ENCODE assay signal across 11 cellular contexts in the genomic region with DNA sequence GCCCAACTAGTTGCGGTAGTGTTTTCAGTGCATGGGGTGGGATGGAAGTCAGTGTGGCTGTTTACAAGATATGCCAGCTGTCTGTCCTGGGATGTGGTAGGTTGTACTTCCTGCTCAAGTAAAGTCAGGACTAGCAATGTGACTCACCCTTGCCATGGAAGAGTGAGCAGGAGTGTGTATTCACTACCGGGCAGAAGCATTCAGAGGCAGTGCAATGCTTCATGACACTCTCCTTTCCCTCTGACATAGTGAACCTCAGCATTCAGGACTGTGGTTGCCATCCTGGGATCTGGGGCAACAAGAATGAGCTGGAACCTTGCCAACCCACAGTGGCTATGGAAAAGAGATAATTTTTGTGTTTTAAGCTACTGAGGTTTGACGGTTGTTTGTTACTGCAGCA.
A peak's percentile ranks its signal among the peaks of the same experiment; 100 is the strongest.
DNase-seq lines count a peak whose midpoint lies in the region; FAIRE-seq and TF ChIP-seq lines count a peak whose summit lies in the region.
"Had no signal": no experiment of that assay in that cellular context is flagged by ENCODE, and none has a peak within 500 bp of the region (broad histone marks: within the 10 kb centered on the region; RNA-seq: fewer than 3 reads in every experiment).

No MANE protein-coding gene starts in this region.

- H3K27ac ChIP-seq in SJCRH30 = no peak overlapping the region
- H3K27ac ChIP-seq: gastrocnemius medialis, tibial nerve had no signal

- no peaks in the 10 kb centered on the region for H3K36me3 ChIP-seq in SJCRH30
- H3K36me3 ChIP-seq: gastrocnemius medialis, tibial nerve had no signal

- H3K4me1 ChIP-seq in SJCRH30 = peaks cover 9% of the 10 kb centered on the region; the same call in 1 of the 2 replicates
- H3K4me1 ChIP-seq: gastrocnemius medialis had no signal

- no peak for TF ChIP-seq CTCF in HFF-Myc (IDR thresholded peaks at IDR 0.05; ENCODE audit: low read depth, low read length, missing control alignments)

- no peaks in the 10 kb centered on the region for H3K27me3 ChIP-seq in SJCRH30
- H3K27me3 ChIP-seq: gastrocnemius medialis, tibial nerve had no signal

- DNase-seq in GM12891 (ENCODE audit: insufficient read length, low spot score) (peak; percentile 38), HFF-Myc (ENCODE audit: extremely low read depth, low read depth) (peak; percentile 35), SJCRH30 (peak; percentile 51 to 62), kidney tubule cell (ENCODE audit: low spot score) (peak; percentile 98), NOMO-1 treated with DMSO at 0.1 percent for 48 hours (lab: John Stamatoyannopoulos, UW; ENCODE audit: unreplicated experiment) (no peak), activated gamma-delta T cell (lab: John Stamatoyannopoulos, UW) (no peak), hypothalamus (lab: John Stamatoyannopoulos, UW) (no peak), NCI-H2029 (lab: John Stamatoyannopoulos, UW) (no peak)
- DNase-seq: gastrocnemius medialis; stimulated activated CD4-positive, alpha-beta T cell treated with anti-CD3 and anti-CD28 coated beads, Interleukin-1b, Interleukin-23, amount 100 ng/mL, for 48 hours had no signal

- H3K9me3 ChIP-seq in SJCRH30 (replicated peaks) = 0 out of 2 replicates have a peak, but pooled peaks cover 2% of the 10 kb centered on the region
- H3K9me3 ChIP-seq: gastrocnemius medialis, tibial nerve had no signal

- H3K4me3 ChIP-seq in HFF-Myc (replicated peaks; ENCODE audit: low read depth, low read length) = no peak overlapping the region
- no peak overlapping the region for H3K4me3 ChIP-seq in SJCRH30
- H3K4me3 ChIP-seq: gastrocnemius medialis, tibial nerve had no signal

- peak; percentile 72 for FAIRE-seq in GM12891 (lab: Jason Lieb, UNC)

- no peak for TF ChIP-seq POLR2A in GM12891 (IDR thresholded peaks at IDR 0.05; ENCODE audit: low read depth, low read length)

TF ChIP-seq in GM12891, 5 proteins besides CTCF, POLR2A, EP300 and RAD21:
- TF ChIP-seq PAX5 (IDR thresholded peaks at IDR 0.05; ENCODE audit: insufficient read depth, low read length, severe bottlenecking) (peak; percentile 14), POLR2AphosphoS5 (IDR thresholded peaks at IDR 0.05; ENCODE audit: low read depth, low read length) (no peak)

Comparison
In these comparisons a context has a peak if more than half of its experiments do, and no peak if none do; other contexts are left out.
1. DNase-seq: peak in GM12891 (single experiment), HFF-Myc (single experiment), SJCRH30 (2 of 2) and kidney tubule cell (single experiment); none in NOMO-1 treated with DMSO at 0.1 percent for 48 hours (single experiment), activated gamma-delta T cell (single experiment), hypothalamus (0 of 51) and NCI-H2029 (single experiment).